8 cellular contexts compared by ENCODE assay signal in the genomic region with DNA sequence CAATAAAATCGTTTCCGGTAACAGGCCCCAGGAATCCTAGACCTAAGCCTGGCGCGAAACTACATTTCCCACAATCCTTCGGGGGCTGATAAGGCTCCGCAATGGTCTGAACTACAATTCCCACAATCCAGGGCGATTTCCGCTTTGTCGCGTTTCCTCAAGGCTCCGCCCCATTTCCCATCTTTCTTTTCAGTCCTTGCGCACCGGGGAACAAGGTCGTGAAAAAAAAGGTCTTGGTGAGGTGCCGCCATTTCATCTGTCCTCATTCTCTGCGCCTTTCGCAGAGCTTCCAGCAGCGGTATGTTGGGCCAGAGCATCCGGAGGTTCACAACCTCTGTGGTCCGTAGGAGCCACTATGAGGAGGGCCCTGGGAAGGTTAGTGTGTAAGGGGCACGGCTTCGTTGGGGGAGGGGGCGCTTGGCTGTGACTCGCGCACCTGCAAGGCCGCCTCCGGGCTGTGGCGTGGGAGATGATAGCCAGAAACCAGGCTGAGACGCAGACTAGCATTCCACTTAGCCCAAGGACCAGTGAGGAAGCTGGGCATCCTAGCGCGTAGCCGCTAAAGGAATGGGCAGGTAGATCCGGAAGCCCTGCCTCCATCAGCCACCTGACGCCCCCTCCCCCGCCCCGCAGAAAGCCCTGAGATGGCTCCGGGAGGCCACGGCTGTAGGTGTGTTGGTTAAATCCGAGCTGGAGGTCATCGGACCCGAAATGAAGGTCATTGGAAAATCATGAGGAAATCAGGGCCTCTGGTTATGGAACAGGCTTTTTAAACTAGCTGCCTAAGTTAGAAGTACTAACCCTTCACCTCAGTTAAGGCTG. TPM values are rescaled to one million over a fixed set of nuclear protein-coding genes. Genes with fewer than 3 reads are reported as not detected.
A peak's percentile ranks its signal among the peaks of the same experiment; 100 is the strongest.
DNase-seq lines count a peak whose midpoint lies in the region; ATAC-seq and TF ChIP-seq lines count a peak whose summit lies in the region.

A gene with protein sequence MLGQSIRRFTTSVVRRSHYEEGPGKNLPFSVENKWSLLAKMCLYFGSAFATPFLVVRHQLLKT (plus strand): TSS at position 186 of the 822 bp plus-strand sequence. CDS start 115 bp downstream, at position 301.

- H3K27me3 ChIP-seq in ACC112 (ENCODE audit: insufficient read depth, low read length) (no peaks in the 10 kb centered on the region), breast epithelium (no peaks in the 10 kb centered on the region), iPS-18a (ENCODE audit: control insufficient read depth, insufficient read depth, low read length) (no peaks in the 10 kb centered on the region), skeletal muscle satellite cell (ENCODE audit: control insufficient read depth, insufficient read depth, low read length) (no peaks in the 10 kb centered on the region)

- TF ChIP-seq CTCF in VCaP (conservative IDR thresholded peaks at IDR 0.05) (no peak), breast epithelium (IDR thresholded peaks at IDR 0.05) (no peak)

- peak; percentile 54 for TF ChIP-seq POLR2A in breast epithelium (IDR thresholded peaks at IDR 0.05)

- H3K9ac ChIP-seq in iPS-18a (ENCODE audit: low read length), result peak within 1 kb of the TSS; percentile 99
- peak within 1 kb of the TSS; percentile 89 for H3K9ac ChIP-seq in skeletal muscle satellite cell (ENCODE audit: low read depth, low read length)

- H3K9me3 ChIP-seq in breast epithelium (no peaks in the 10 kb centered on the region), iPS-18a (ENCODE audit: control insufficient read depth, low read depth, low read length) (no peaks in the 10 kb centered on the region), skeletal muscle satellite cell (replicated peaks; ENCODE audit: low read length) (no peaks in the 10 kb centered on the region)

- H3K36me3 ChIP-seq in ACC112 (ENCODE audit: insufficient read depth, low read length), result peaks cover 27% of the 10 kb centered on the region
- H3K36me3 ChIP-seq in breast epithelium, result no peaks in the 10 kb centered on the region
- peaks cover 29% of the 10 kb centered on the region for H3K36me3 ChIP-seq in iPS-18a (ENCODE audit: control insufficient read depth, low read depth, low read length)
- peaks cover 30% of the 10 kb centered on the region for H3K36me3 ChIP-seq in skeletal muscle satellite cell (ENCODE audit: insufficient read depth, low read length)

- peaks cover 15% of the 10 kb centered on the region for H3K79me2 ChIP-seq in ACC112 (ENCODE audit: control insufficient read depth, insufficient read depth, low read length, unreplicated experiment)

- peaks cover 5% of the 10 kb centered on the region for H3K4me1 ChIP-seq in ACC112 (ENCODE audit: control insufficient read depth, insufficient read depth, low read length, unreplicated experiment)
- H3K4me1 ChIP-seq in breast epithelium, result peaks cover 0 to 5% of the 10 kb centered on the region in 2 donors
- peaks cover 13% of the 10 kb centered on the region for H3K4me1 ChIP-seq in iPS-18a (ENCODE audit: control insufficient read depth, low read depth, low read length)
- peaks cover 9% of the 10 kb centered on the region for H3K4me1 ChIP-seq in skeletal muscle satellite cell (ENCODE audit: control insufficient read depth, insufficient read depth, low read length)

- H2AFZ ChIP-seq in ACC112 (ENCODE audit: low read length, unreplicated experiment), result peak within 1 kb of the TSS; percentile 94

- H3K4me3 ChIP-seq in ACC112 (ENCODE audit: low read depth, low read length) (peak within 1 kb of the TSS; percentile 93), breast epithelium (peak within 1 kb of the TSS; percentile 74 to 97 (median 80)), iPS-18a (ENCODE audit: low read length) (peak within 1 kb of the TSS; percentile 98), skeletal muscle satellite cell (ENCODE audit: low read length) (peak within 1 kb of the TSS; percentile 93)

- H3K27ac ChIP-seq in ACC112 (ENCODE audit: low read depth, low read length), result 0 out of 2 replicates have a peak within 1 kb of the TSS, but pooled peaks have one; percentile 2
- peak within 1 kb of the TSS; percentile 79 for H3K27ac ChIP-seq in VCaP
- peak within 1 kb of the TSS; percentile 90 to 96 for H3K27ac ChIP-seq in breast epithelium
- peak within 1 kb of the TSS; percentile 98 for H3K27ac ChIP-seq in iPS-18a (ENCODE audit: low read length)

- DNase-seq in NCI-H2196 treated with DMSO at 0.1 percent for 48 hours (lab: John Stamatoyannopoulos, UW; ENCODE audit: unreplicated experiment) (peak; percentile 69), breast epithelium (ENCODE audit: low spot score in 2 of 2) (peak; percentile 84 to 87)

- intact Hi-C loops in breast epithelium (cut with DNase I; ENCODE audit: low total_unique reads), result no loop called here

- H3K4me2 ChIP-seq in skeletal muscle satellite cell (ENCODE audit: low read length), result peak within 1 kb of the TSS; percentile 85

- ATAC-seq in GM18870 (IDR thresholded peaks at IDR 0.05; ENCODE audit: unreplicated experiment), result peak; percentile 99
- ATAC-seq in HG03135 (IDR thresholded peaks at IDR 0.05; ENCODE audit: unreplicated experiment), result peak; percentile 99

RNA-seq across cellular contexts. Expression of the gene that starts here (rescaled TPM):
- 100 to 1,000 TPM; 302 to 461 (median 321) TPM for total RNA-seq in breast epithelium
- 154 and 157 TPM in 2 replicates for total RNA-seq in skeletal muscle satellite cell (2012; rRNA removed)

Comparison
In these comparisons a context has a peak if more than half of its experiments do, and no peak if none do; other contexts are left out.
1. Peak in every context shown above with its lines: DNase-seq, ATAC-seq, H3K4me3 ChIP-seq and H3K27ac ChIP-seq.
2. H3K27ac ChIP-seq: peak in every context shown above with its lines; median percentile 98 in iPS-18a; 93 in breast epithelium; 79 in VCaP; 2 in ACC112.